ENCODE assay signal across 8 cellular contexts in the genomic region with DNA sequence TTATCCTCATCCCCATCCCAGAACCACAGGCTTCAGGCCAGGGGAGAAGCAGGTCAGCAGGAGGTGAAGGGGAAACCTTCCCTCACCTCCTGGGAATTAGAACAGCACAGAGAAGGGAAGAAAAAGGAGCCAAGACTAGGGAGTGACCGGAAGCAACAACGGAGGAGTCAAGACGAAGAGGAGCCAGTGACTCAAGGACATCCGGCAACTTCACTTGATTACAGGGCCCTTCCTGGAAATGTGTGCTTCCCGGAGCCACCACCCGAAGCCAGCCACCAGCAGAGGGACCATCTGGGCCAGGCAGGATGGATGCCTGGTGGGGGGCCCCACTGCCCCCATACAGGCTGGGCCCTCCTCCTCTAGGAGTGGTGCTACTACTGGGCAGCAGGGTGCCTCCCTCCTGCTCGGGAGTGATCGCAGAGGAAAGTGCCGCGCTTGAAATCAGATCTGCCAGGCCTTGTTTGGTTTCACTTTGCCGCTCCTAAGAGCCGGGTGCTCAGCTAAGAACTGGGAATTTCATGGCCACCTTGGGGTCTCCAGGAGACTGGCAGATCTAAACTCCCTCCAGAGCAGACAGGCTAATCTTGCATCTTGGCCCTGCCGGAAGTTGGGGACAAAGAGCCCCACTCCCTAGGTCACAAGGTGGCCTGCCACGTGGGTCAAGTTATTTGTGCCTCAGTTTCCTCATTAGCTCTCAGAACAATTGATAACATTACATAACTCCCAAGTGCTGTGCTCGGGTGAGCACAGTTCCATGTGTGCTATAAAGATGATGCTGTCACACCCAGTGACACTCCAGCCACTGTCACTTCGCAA. TPM values are rescaled to one million over a fixed set of nuclear protein-coding genes. Genes with fewer than 3 reads are reported as not detected.
DNase-seq lines count a peak whose midpoint lies in the region; ATAC-seq and TF ChIP-seq lines count a peak whose summit lies in the region.

No MANE protein-coding gene starts in this region.

- intact Hi-C loops in MCF 10A (cut with micrococcal nuclease), result no loop called here

- H3K36me3 Mint-ChIP-seq in MCF 10A (ENCODE audit: insufficient read depth, unreplicated experiment), result peaks cover 29% of the 10 kb centered on the region

- CTCF ChIA-PET in MCF 10A (lab: Yijun Ruan, JAX), result interaction anchor here (0.5 to 1.8 kb wide), 3 partner anchors 8 to 65 kb away, joined by 3 to 10 read pairs (median 3); no protein-coding TSS in a partner anchor

- ATAC-seq in GM19324 (IDR thresholded peaks at IDR 0.05; ENCODE audit: low FRiP score, unreplicated experiment) (no peak), HG02759 (IDR thresholded peaks at IDR 0.05; ENCODE audit: unreplicated experiment) (no peak)

- no peak for TF ChIP-seq CTCF in MCF 10A (IDR thresholded peaks at IDR 0.05; ENCODE audit: unreplicated experiment)

- H3K4me3 Mint-ChIP-seq in MCF 10A (ENCODE audit: unreplicated experiment), result peak overlapping the region; percentile 61

- no peaks in the 10 kb centered on the region for H3K27me3 Mint-ChIP-seq in MCF 10A (ENCODE audit: insufficient read depth, unreplicated experiment)

- peak overlapping the region; percentile 61 for H3K27ac ChIP-seq in temporal lobe (ENCODE audit: low read depth, low read length)

- POLR2A ChIA-PET in MCF 10A (lab: Yijun Ruan, JAX), result interaction anchor here (1.2 to 9.5 kb wide), 4 partner anchors 13 to 75 kb away, joined by 5 to 102 read pairs (median 90); a partner anchor contains a TSS

- H3K27ac Mint-ChIP-seq in MCF 10A (ENCODE audit: low read depth, unreplicated experiment), result peak overlapping the region; percentile 77

- H3K9me3 Mint-ChIP-seq in MCF 10A (ENCODE audit: unreplicated experiment), result no peaks in the 10 kb centered on the region

- TSS peak; percentile 89 for BruUV-seq in MCF 10A (replicated peaks; lab: Mats Ljungman, UMichigan)

- DNase-seq in DMS53 (lab: John Stamatoyannopoulos, UW) (peak; percentile 73), NCI-H2171 (lab: John Stamatoyannopoulos, UW) (peak; percentile 52), MCF 10A (ENCODE audit: unreplicated experiment) (peak; percentile 84), kidney tubule cell (ENCODE audit: low spot score) (peak; percentile 85), NOMO-1 treated with dmso at 0.1 percent for 144 hours (lab: John Stamatoyannopoulos, UW; ENCODE audit: unreplicated experiment) (no peak)

- peaks cover 46% of the 10 kb centered on the region for H3K4me1 Mint-ChIP-seq in MCF 10A (ENCODE audit: insufficient read depth, unreplicated experiment)

RNA-seq across cellular contexts. Expression of a gene that starts 6.6 kb away (rescaled TPM):
- total RNA-seq in MCF 10A (2022), result 11.0 and 12.2 TPM in 2 replicates
- 59.3 TPM for total RNA-seq in temporal lobe

RNA-seq across cellular contexts. Expression of a gene that starts 43.5 kb away (rescaled TPM):
- total RNA-seq in MCF 10A (2022), result not detected in 2 replicates
- total RNA-seq in temporal lobe, result not detected
